Comparison of ENCODE assay signal across 23 cellular contexts in the genomic region with DNA sequence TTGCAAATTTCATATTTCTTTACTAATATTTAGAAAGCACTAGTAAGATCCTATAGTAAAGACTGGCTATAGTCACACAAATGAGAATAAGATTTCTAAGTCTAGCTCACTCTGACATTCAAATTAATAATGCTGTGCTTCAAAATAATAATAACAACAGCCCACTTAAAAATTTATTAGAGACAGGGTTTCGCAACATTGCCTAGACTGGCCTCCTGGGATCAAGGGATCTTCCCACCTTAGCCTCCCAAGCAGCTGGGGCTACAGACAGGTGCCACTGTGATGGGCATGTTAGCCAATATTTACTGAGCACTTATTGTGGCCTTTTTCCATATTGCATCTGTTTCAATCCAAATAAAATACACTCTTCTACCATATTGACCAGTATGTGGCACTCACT.
"Had no signal": no experiment of that assay in that cellular context is flagged by ENCODE, and none has a peak within 500 bp of the region (broad histone marks: within the 10 kb centered on the region; RNA-seq: fewer than 3 reads in every experiment).

No MANE protein-coding gene starts in this region.

- H3K9me3 ChIP-seq: left lung, lower lobe of right lung, ovary, right atrium auricular region, spleen, suprapubic skin, thoracic aorta, tibial artery, upper lobe of right lung had no signal

- DNase-seq: hypothalamus; immature natural killer cell; kidney; left colon; left lung; lower lobe of right lung; mammary epithelial cell; naive B cell; natural killer cell; ovary; spleen; stimulated activated CD4-positive, alpha-beta T cell treated with anti-CD3 and anti-CD28 coated beads, Interleukin-4, amount 100 ng/mL, for 24 hours; stimulated activated naive CD4-positive, alpha-beta T cell; tibial artery; trophoblast cell; upper lobe of right lung had no signal

- H3K27ac ChIP-seq: left lung, lower lobe of right lung, ovary, right atrium auricular region, skin epidermis, spleen, suprapubic skin, thoracic aorta, tibial artery, upper lobe of right lung had no signal

- H3K4me1 ChIP-seq: left lung, lower lobe of right lung, right atrium auricular region, spleen, suprapubic skin, tibial artery, upper lobe of right lung had no signal

- H3K27me3 ChIP-seq: left lung, ovary, right atrium auricular region, spleen, suprapubic skin, tibial artery, upper lobe of right lung had no signal

- H3K36me3 ChIP-seq: left lung, lower lobe of right lung, ovary, right atrium auricular region, spleen, suprapubic skin, thoracic aorta, tibial artery, upper lobe of right lung had no signal

- FAIRE-seq: islet of Langerhans, kidney had no signal

- ATAC-seq: left colon; lower lobe of right lung; natural killer cell; sciatic nerve; stimulated activated effector memory CD8-positive, alpha-beta T cell treated with anti-CD3 and anti-CD28 coated beads, Interleukin-12 subunit alpha, Interleukin-12 subunit beta, amount 100 ng/mL, for 72 hours; upper lobe of right lung had no signal

- H3K4me3 ChIP-seq: left lung, lower lobe of right lung, ovary, right atrium auricular region, skin epidermis, spleen, suprapubic skin, thoracic aorta, tibial artery, upper lobe of right lung had no signal
